2 cellular contexts compared by ENCODE assay signal in genomic region chr1:156009404-156009803, GRCh38.
A peak's percentile ranks its signal among the peaks of the same experiment; 100 is the strongest.
TF ChIP-seq lines count a peak whose summit lies in the region.

No MANE protein-coding gene starts in this region.

TF ChIP-seq in HEK293, 187 proteins besides CTCF, POLR2A, EP300 and RAD21:
- TF ChIP-seq ZNF214 (tag by site-specific recombination; IDR thresholded peaks at IDR 0.05; ENCODE audit: borderline replicate concordance) = no peak
- peak; percentile 33; the same call in 1 of the 2 replicates for TF ChIP-seq IKZF3 (tag by site-specific recombination; IDR thresholded peaks at IDR 0.05)

TF ChIP-seq in H1, 55 proteins besides CTCF, POLR2A, EP300 and RAD21:
- TF ChIP-seq CBX5 (IDR thresholded peaks at IDR 0.05; ENCODE audit: low read depth, low read length) (no peak), TAF1 (IDR thresholded peaks at IDR 0.05; ENCODE audit: low read depth, low read length) (no peak), BACH1 (IDR thresholded peaks at IDR 0.05; ENCODE audit: low read length) (no peak), CTBP2 (IDR thresholded peaks at IDR 0.05; ENCODE audit: borderline replicate concordance, insufficient read depth, insufficient read length, low read length) (no peak), CREB1 (IDR thresholded peaks at IDR 0.05) (no peak)
